In genomic region chr1:104987210-104987609, GRCh38 we compare ENCODE assay signal across 14 cellular contexts.
A peak's percentile ranks its signal among the peaks of the same experiment; 100 is the strongest.
DNase-seq lines count a peak whose midpoint lies in the region; ATAC-seq, FAIRE-seq and TF ChIP-seq lines count a peak whose summit lies in the region.
"Had no signal": no experiment of that assay in that cellular context is flagged by ENCODE, and none has a peak within 500 bp of the region (broad histone marks: within the 10 kb centered on the region; RNA-seq: fewer than 3 reads in every experiment).

No MANE protein-coding gene starts in this region.

- TF ChIP-seq POLR2A in GM18505 (IDR thresholded peaks at IDR 0.05; ENCODE audit: borderline replicate concordance, extremely low read depth, insufficient read depth, insufficient read length): no peak
- TF ChIP-seq POLR2A in lower leg skin (IDR thresholded peaks at IDR 0.05): no peak
- TF ChIP-seq POLR2A in prostate gland (IDR thresholded peaks at IDR 0.05): no peak

- 73 to 83% methylated on average over 1 of the region's 1 CpG for WGBS in lower leg skin, 2 donors
- WGBS in prostate gland: 88% methylated on average over 1 of the region's 1 CpG

- no peak for FAIRE-seq in D721Med (lab: Jason Lieb, UNC)

- no peak overlapping the region for H3K4me3 ChIP-seq in lower leg skin (ENCODE audit: low read depth, poor library complexity, severe bottlenecking)
- no peak overlapping the region for H3K4me3 ChIP-seq in prostate gland
- H3K4me3 ChIP-seq: stomach had no signal

- H3K36me3 ChIP-seq in prostate gland: peaks cover 0 to 2% of the 10 kb centered on the region in 2 donors
- H3K36me3 ChIP-seq: stomach had no signal

- ATAC-seq in GM18505 (IDR thresholded peaks at IDR 0.05; ENCODE audit: unreplicated experiment): peak; percentile 92
- peak; percentile 95 for ATAC-seq in GM19468 (IDR thresholded peaks at IDR 0.05; ENCODE audit: extremely low read depth, unreplicated experiment)
- ATAC-seq in HG02884 (IDR thresholded peaks at IDR 0.05; ENCODE audit: unreplicated experiment): peak; percentile 98
- peak; percentile 96 for ATAC-seq in HG03558 (IDR thresholded peaks at IDR 0.05; ENCODE audit: extremely low read depth, unreplicated experiment)

- intact Hi-C loops in lower leg skin (cut with DNase I; ENCODE audit: low total_unique reads) (no loop called here), prostate gland (cut with DNase I) (no loop called here)

- H3K9me3 ChIP-seq in prostate gland: no peaks in the 10 kb centered on the region

- H3K4me1 ChIP-seq in prostate gland (replicated peaks): no peaks in the 10 kb centered on the region
- H3K4me1 ChIP-seq: stomach had no signal

- TF ChIP-seq CTCF in D721Med (IDR thresholded peaks at IDR 0.05; ENCODE audit: insufficient read depth, missing control alignments) (no peak), lower leg skin (IDR thresholded peaks at IDR 0.05) (no peak), prostate gland (IDR thresholded peaks at IDR 0.05) (no peak)

- no peak overlapping the region for H3K27ac ChIP-seq in prostate gland
- H3K27ac ChIP-seq: stomach had no signal

- no peak for DNase-seq in D721Med (ENCODE audit: insufficient read length, low spot score)
- DNase-seq in lower leg skin (ENCODE audit: low spot score in 2 of 2): no peak
- no peak for DNase-seq in NCI-H2227 treated with DMSO at 0.1 percent for 48 hours (lab: John Stamatoyannopoulos, UW)
- no peak for DNase-seq in prostate gland (ENCODE audit: low spot score)
- DNase-seq: activated CD4-positive, alpha-beta T cell treated with anti-CD3 and anti-CD28 coated beads, Interleukin-2, amount 50 U/mL, for 4 hours; dermis blood vessel endothelial cell; foreskin melanocyte; NCI-H1105 treated with DMSO at 0.1 percent for 48 hours; occipital lobe; stomach had no signal

- H3K27me3 ChIP-seq in prostate gland (replicated peaks; ENCODE audit: insufficient read depth): no peaks in the 10 kb centered on the region
- H3K27me3 ChIP-seq: stomach had no signal
